ENCODE assay signal across 8 cellular contexts in the genomic region with DNA sequence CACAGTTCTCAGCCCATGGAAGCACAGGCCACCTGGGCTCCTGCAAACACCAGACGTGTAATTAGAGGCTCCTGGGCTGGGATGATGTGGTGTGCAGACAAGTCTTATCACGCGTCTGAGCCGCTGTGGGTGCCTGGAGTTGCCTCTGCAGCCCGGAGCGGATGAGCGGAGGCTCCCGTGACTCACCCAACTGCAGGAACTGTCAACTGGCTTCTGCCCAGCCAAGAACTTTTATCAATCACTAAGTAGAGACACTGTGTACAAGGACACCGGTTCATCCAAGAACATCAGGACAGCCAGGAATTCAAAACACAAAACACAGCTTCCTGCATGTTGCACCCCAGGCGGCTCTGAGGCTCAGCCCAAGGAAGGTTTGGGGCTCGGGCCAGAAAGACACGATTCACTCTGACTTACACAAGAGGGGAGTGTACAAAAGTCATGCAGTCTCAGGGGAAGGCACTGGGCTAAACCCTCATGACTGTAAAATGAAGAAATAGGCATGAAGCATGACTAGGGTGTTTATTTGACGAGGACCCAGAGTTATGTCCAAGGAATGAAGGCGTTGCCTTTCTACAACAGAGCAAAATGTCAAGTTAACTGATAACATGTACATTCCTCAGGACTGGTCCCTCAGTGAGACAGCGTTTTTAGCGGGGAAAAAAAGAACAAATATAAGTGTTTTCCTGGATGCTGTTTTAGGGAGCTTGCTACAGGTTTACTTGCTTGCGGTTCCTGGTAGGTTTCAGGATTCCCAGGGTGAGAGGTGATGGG. TPM values are rescaled to one million over a fixed set of nuclear protein-coding genes. Genes with fewer than 3 reads are reported as not detected.
DNase-seq lines count a peak whose midpoint lies in the region; ATAC-seq, FAIRE-seq and TF ChIP-seq lines count a peak whose summit lies in the region.

No MANE protein-coding gene starts in this region.

- no peaks in the 10 kb centered on the region for H3K79me2 ChIP-seq in MM.1S (ENCODE audit: low read length)

- WGBS in A549 (ENCODE audit: missing lambda C conversion rate): under 1% methylated on average over 13 of the region's 17 CpGs

- no peaks in the 10 kb centered on the region for H4K20me1 ChIP-seq in MM.1S (ENCODE audit: insufficient read depth, low read length)

- DNase-seq in A549 (ENCODE audit: low read depth in 1 of 2, low spot score in 1 of 2) (peak; percentile 66 to 95), HuH-7 (ENCODE audit: low spot score) (peak; percentile 34), SW 1271 (lab: John Stamatoyannopoulos, UW) (peak; percentile 71 to 89), globus pallidus (ENCODE audit: low spot score) (peak; percentile 32), retinal pigment epithelial cell (ENCODE audit: low read depth) (peak; percentile 76), RKO (ENCODE audit: low spot score) (no peak), MM.1S (no peak)

- no peaks in the 10 kb centered on the region for H3F3A ChIP-seq in MM.1S (ENCODE audit: insufficient read depth, low read length)

- H2AFZ ChIP-seq in MM.1S (ENCODE audit: low read length): no peak overlapping the region

- H3K9me3 ChIP-seq in A549 (no peaks in the 10 kb centered on the region), MM.1S (replicated peaks; ENCODE audit: insufficient read depth, low read length) (no peaks in the 10 kb centered on the region)

- POLR2A ChIA-PET in A549 (lab: Yijun Ruan, JAX): interaction anchor here (0.9 to 2.1 kb wide), 4 partner anchors 10 to 254 kb away, joined by 3 to 7 read pairs (median 4); no protein-coding TSS in a partner anchor

- no peak for TF ChIP-seq POLR2A in A549 (IDR thresholded peaks at IDR 0.05; ENCODE audit: low read length)

- CTCF ChIA-PET in A549 (lab: Yijun Ruan, JAX): interaction anchor here (0.6 to 4.7 kb wide), 9 partner anchors 10 to 346 kb away, joined by 3 to 19 read pairs (median 5); no protein-coding TSS in a partner anchor

- no peaks in the 10 kb centered on the region for H3K27me3 ChIP-seq in MM.1S (replicated peaks; ENCODE audit: insufficient read depth, low read length)

- H3K36me3 ChIP-seq in MM.1S (replicated peaks; ENCODE audit: insufficient read depth, low read length): no peaks in the 10 kb centered on the region

- TF ChIP-seq EP300 in A549 (IDR thresholded peaks at IDR 0.05): peak; percentile 82 to 90; a peak in 4 of 5 replicates

- no peak for TF ChIP-seq CTCF in A549 (IDR thresholded peaks at IDR 0.05)
- no peak for TF ChIP-seq CTCF in retinal pigment epithelial cell (conservative IDR thresholded peaks at IDR 0.05; ENCODE audit: low read depth, low read length)
- TF ChIP-seq CTCF in MM.1S (IDR thresholded peaks at IDR 0.05; ENCODE audit: low read length): no peak

- H3K4me3 ChIP-seq in A549 (peak overlapping the region; percentile 15; the same call in 1 of the 3 replicates), retinal pigment epithelial cell (ENCODE audit: low read length) (no peak overlapping the region), MM.1S (ENCODE audit: low read length) (no peak overlapping the region)

- H3K4me2 ChIP-seq in A549 (peak overlapping the region; percentile 84), MM.1S (ENCODE audit: low read depth, low read length) (no peak overlapping the region)

- H3K27ac ChIP-seq in A549: peak overlapping the region; percentile 93 to 94
- no peak overlapping the region for H3K27ac ChIP-seq in MM.1S (ENCODE audit: low read length)

- no peak overlapping the region for H3K9ac ChIP-seq in MM.1S (ENCODE audit: low read length)

- H3K4me1 ChIP-seq in A549: peaks cover 53% of the 10 kb centered on the region
- H3K4me1 ChIP-seq in MM.1S (ENCODE audit: low read length): no peaks in the 10 kb centered on the region

- no peaks in the 10 kb centered on the region for H3K9me2 ChIP-seq in MM.1S (replicated peaks; ENCODE audit: insufficient read depth, low read length)

- peak in 1 of 2 experiments; percentile 31; a peak in 1 of 5 replicates for TF ChIP-seq RAD21 in A549 (conservative IDR thresholded peaks at IDR 0.05 in 1 of 2, IDR thresholded peaks at IDR 0.05 in 1 of 2)

- ATAC-seq in A549 (peak; percentile 81 to 91), HG02759 (IDR thresholded peaks at IDR 0.05; ENCODE audit: unreplicated experiment) (no peak)

- FAIRE-seq in A549 (lab: Jason Lieb, UNC): no peak

TF ChIP-seq in A549, 52 proteins besides CTCF, POLR2A, EP300 and RAD21 (continues in another document):
- TF ChIP-seq ATOH8 (CRISPR knock-in tag; IDR thresholded peaks at IDR 0.05; ENCODE audit: low read depth): no peak
- TF ChIP-seq HDAC2 (IDR thresholded peaks at IDR 0.05): no peak
- no peak for TF ChIP-seq HES2 (IDR thresholded peaks at IDR 0.05)
- TF ChIP-seq MAX (IDR thresholded peaks at IDR 0.05): peak; percentile 72
- TF ChIP-seq EHF (CRISPR knock-in tag; IDR thresholded peaks at IDR 0.05): no peak
- TF ChIP-seq CHD2 (IDR thresholded peaks at IDR 0.05; ENCODE audit: low read length, partially characterized antibody): no peak
- no peak for TF ChIP-seq ZFP36 (IDR thresholded peaks at IDR 0.05; ENCODE audit: borderline replicate concordance, partially characterized antibody)
- no peak for TF ChIP-seq MYC (IDR thresholded peaks at IDR 0.05; ENCODE audit: borderline replicate concordance, low read length)
- TF ChIP-seq GATA3 (IDR thresholded peaks at IDR 0.05; ENCODE audit: borderline replicate concordance): peak; percentile 80; the same call in 1 of the 2 replicates
- TF ChIP-seq, protein P1, sequence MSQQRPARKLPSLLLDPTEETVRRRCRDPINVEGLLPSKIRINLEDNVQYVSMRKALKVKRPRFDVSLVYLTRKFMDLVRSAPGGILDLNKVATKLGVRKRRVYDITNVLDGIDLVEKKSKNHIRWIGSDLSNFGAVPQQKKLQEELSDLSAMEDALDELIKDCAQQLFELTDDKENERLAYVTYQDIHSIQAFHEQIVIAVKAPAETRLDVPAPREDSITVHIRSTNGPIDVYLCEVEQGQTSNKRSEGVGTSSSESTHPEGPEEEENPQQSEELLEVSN (IDR thresholded peaks at IDR 0.05; ENCODE audit: borderline replicate concordance, low read depth): no peak
- no peak for TF ChIP-seq REST (IDR thresholded peaks at IDR 0.05)
- no peak; the same call in 1 of the 2 replicates for TF ChIP-seq TP53 (CRISPR knock-in tag; IDR thresholded peaks at IDR 0.05)
- 0 out of 2 replicates have a peak, but pooled peaks have one; percentile 48 for TF ChIP-seq RFX5 (IDR thresholded peaks at IDR 0.05)
- no peak for TF ChIP-seq CBX2 (IDR thresholded peaks at IDR 0.05; ENCODE audit: borderline replicate concordance, low read depth)
- TF ChIP-seq PHF8 (IDR thresholded peaks at IDR 0.05; ENCODE audit: borderline replicate concordance, low read depth): no peak
- TF ChIP-seq FOSB (CRISPR knock-in tag; IDR thresholded peaks at IDR 0.05): no peak; the same call in 1 of the 2 replicates
- no peak for TF ChIP-seq KDM5A (IDR thresholded peaks at IDR 0.05)

RNA-seq across cellular contexts. Expression of gene ERRFI1, which starts 21.1 kb away (rescaled TPM):
- 193 and 217 TPM in 2 replicates for polyA plus RNA-seq in A549 (2011; rRNA removed)
- polyA plus RNA-seq in A549 (2012; cell fraction: cytosol; rRNA removed): 48.0 and 74.2 TPM in 2 replicates
- polyA plus RNA-seq in A549 (2012; cell fraction: nucleus; rRNA removed): 61.4 and 108 TPM in 2 replicates
- polyA plus RNA-seq in A549 (2017; fragmentation: RNase III; extraction: RNeasy Plus Mini Kit Qiagen cat#74134 plus additional on column Dnase treatment): 44.2 to 51.0 TPM (median 49.0 TPM) in 3 replicates
- 94.7 and 114 TPM in 2 replicates for polyA minus RNA-seq in A549 (2011; rRNA and poly(A)+ RNA removed)

RNA-seq across cellular contexts. Expression of gene PARK7, which starts 43.5 kb away (rescaled TPM):
- 317 and 446 TPM in 2 replicates for polyA plus RNA-seq in A549 (2011; rRNA removed)
- 250 and 287 TPM in 2 replicates for polyA plus RNA-seq in A549 (2012; cell fraction: cytosol; rRNA removed)
- polyA plus RNA-seq in A549 (2012; cell fraction: nucleus; rRNA removed): 60.2 and 107 TPM in 2 replicates
- 364 to 374 TPM (median 372 TPM) in 3 replicates for polyA plus RNA-seq in A549 (2017; fragmentation: RNase III; extraction: RNeasy Plus Mini Kit Qiagen cat#74134 plus additional on column Dnase treatment)
- polyA minus RNA-seq in A549 (2011; rRNA and poly(A)+ RNA removed): 68.9 and 96.2 TPM in 2 replicates

Comparison
In these comparisons a context has a peak if more than half of its experiments do, and no peak if none do; other contexts are left out.
1. DNase-seq: peak in A549 (2 of 2), HuH-7 (single experiment), SW 1271 (2 of 2), globus pallidus (single experiment) and retinal pigment epithelial cell (single experiment); none in RKO (single experiment) and MM.1S (single experiment).